ENCODE assay signal across 10 cellular contexts in genomic region chrX:16239211-16239610, GRCh38.
A peak's percentile ranks its signal among the peaks of the same experiment; 100 is the strongest.
DNase-seq lines count a peak whose midpoint lies in the region; ATAC-seq and TF ChIP-seq lines count a peak whose summit lies in the region.
"Had no signal": no experiment of that assay in that cellular context is flagged by ENCODE, and none has a peak within 500 bp of the region (broad histone marks: within the 10 kb centered on the region; RNA-seq: fewer than 3 reads in every experiment).

No MANE protein-coding gene starts in this region.

- no peaks in the 10 kb centered on the region for H3K79me2 ChIP-seq in PC-9 (ENCODE audit: low read depth)

- H2AFZ ChIP-seq in PC-9 = no peak overlapping the region

- H3K4me1 ChIP-seq in PC-9 (replicated peaks; ENCODE audit: insufficient read depth) = no peaks in the 10 kb centered on the region
- H3K4me1 ChIP-seq: adrenal gland had no signal

- H3F3A ChIP-seq in PC-9 (ENCODE audit: insufficient read depth, low read depth) = no peaks in the 10 kb centered on the region

- CTCF ChIA-PET in PC-9 (lab: Charles Lee) = interaction anchor here (1.6 kb wide), 1 partner anchor 116 kb away, joined by 4 read pairs; the partner anchor contains the start of gene GRPR

- H3K9me2 ChIP-seq in PC-9 (ENCODE audit: insufficient read depth) = no peaks in the 10 kb centered on the region

- 0 out of 2 replicates have a peak overlapping the region, but pooled peaks have one; percentile 32 for H3K27ac ChIP-seq in PC-9
- H3K27ac ChIP-seq: adrenal gland had no signal

- ATAC-seq in GM21786 (IDR thresholded peaks at IDR 0.05; ENCODE audit: unreplicated experiment) (peak; percentile 92), Right ventricle myocardium inferior (no peak)

- H3K9me3 ChIP-seq in PC-9 (ENCODE audit: insufficient read depth, low read depth) = no peaks in the 10 kb centered on the region
- H3K9me3 ChIP-seq: adrenal gland had no signal

- DNase-seq in GM04504 (ENCODE audit: low read depth) (peak; percentile 47), PC-9 (peak; percentile 41 to 45), glomerular visceral epithelial cell (ENCODE audit: extremely low spot score) (peak; percentile 87), middle frontal gyrus (ENCODE audit: extremely low spot score, low spot score) (no peak), Kasumi-1 (lab: John Stamatoyannopoulos, UW) (no peak), HuH-7 (ENCODE audit: low spot score) (no peak), Right ventricle myocardium inferior (ENCODE audit: missing footprints) (no peak)
- DNase-seq: kidney had no signal

- 0 out of 2 replicates have a peak overlapping the region, but pooled peaks have one; percentile 19 for H3K4me2 ChIP-seq in PC-9

- no peaks in the 10 kb centered on the region for H3K27me3 ChIP-seq in PC-9 (ENCODE audit: insufficient read depth, low read depth)

- no peak for TF ChIP-seq CTCF in PC-9 (conservative IDR thresholded peaks at IDR 0.05)

- H3K4me3 ChIP-seq in PC-9 = no peak overlapping the region
- H3K4me3 ChIP-seq: adrenal gland had no signal

- intact Hi-C loops in PC-9 (cut with micrococcal nuclease; ENCODE audit: unreplicated experiment) (no loop called here), Right ventricle myocardium inferior (cut with DNase I) (no loop called here)

- H4K20me1 ChIP-seq in PC-9 (ENCODE audit: insufficient read depth) = no peaks in the 10 kb centered on the region

- H3K36me3 ChIP-seq in PC-9 (ENCODE audit: low read depth) = no peaks in the 10 kb centered on the region
- H3K36me3 ChIP-seq: adrenal gland had no signal

- POLR2A ChIA-PET in PC-9 (lab: Charles Lee; ENCODE audit: unreplicated experiment) = no interaction called here

- BruUV-seq in PC-9 (replicated peaks; lab: Mats Ljungman, UMichigan) = no TSS peak

Comparison
In these comparisons a context has a peak if more than half of its experiments do, and no peak if none do; other contexts are left out.
1. DNase-seq: peak in GM04504 (single experiment), PC-9 (2 of 2) and glomerular visceral epithelial cell (single experiment); none in middle frontal gyrus (single experiment), Kasumi-1 (0 of 2), HuH-7 (single experiment) and Right ventricle myocardium inferior (single experiment).